Comparison of ENCODE assay signal across 8 cellular contexts in genomic region chr11:88174627-88175003, GRCh38. TPM values are rescaled to one million over a fixed set of nuclear protein-coding genes. Genes with fewer than 3 reads are reported as not detected.
A peak's percentile ranks its signal among the peaks of the same experiment; 100 is the strongest.
DNase-seq lines count a peak whose midpoint lies in the region; ATAC-seq and TF ChIP-seq lines count a peak whose summit lies in the region.

No MANE protein-coding gene starts in this region.

- H3K4me1 ChIP-seq in CD8-positive, alpha-beta memory T cell (ENCODE audit: insufficient read depth, low read length), result no peaks in the 10 kb centered on the region
- H3K4me1 ChIP-seq in esophagus muscularis mucosa, result peaks cover 14 to 19% (median 14%) of the 10 kb centered on the region in 4 donors
- no peaks in the 10 kb centered on the region for H3K4me1 ChIP-seq in testis

- no peaks in the 10 kb centered on the region for H3K36me3 ChIP-seq in CD8-positive, alpha-beta memory T cell (ENCODE audit: insufficient read depth, low read length)
- H3K36me3 ChIP-seq in esophagus muscularis mucosa, result no peaks in the 10 kb centered on the region
- H3K36me3 ChIP-seq in testis (ENCODE audit: low read depth, missing control alignments), result no peaks in the 10 kb centered on the region

- CTCF ChIA-PET in CD8-positive, alpha-beta memory T cell (lab: Charles Lee), result interaction anchor here (0.9 kb wide), 1 partner anchor 374 kb away, joined by 4 read pairs; no protein-coding TSS in a partner anchor

- TF ChIP-seq CTCF in esophagus muscularis mucosa (IDR thresholded peaks at IDR 0.05) (no peak), testis (IDR thresholded peaks at IDR 0.05) (no peak)

- H3K9me3 ChIP-seq in CD8-positive, alpha-beta memory T cell (ENCODE audit: low read length), result no peaks in the 10 kb centered on the region
- no peaks in the 10 kb centered on the region for H3K9me3 ChIP-seq in esophagus muscularis mucosa
- no peaks in the 10 kb centered on the region for H3K9me3 ChIP-seq in testis

- H3K4me3 Mint-ChIP-seq in CD8-positive, alpha-beta memory T cell, result peak overlapping the region; percentile 79 to 89 (median 83)
- H3K4me3 Mint-ChIP-seq in naive B cell, result peak overlapping the region in 7 of 8 donors; percentile 42 to 80 (median 74)

- POLR2A ChIA-PET in CD8-positive, alpha-beta memory T cell (lab: Charles Lee), result no interaction called here

- 7% methylated on average over 11 of the region's 12 CpGs for WGBS in esophagus muscularis mucosa
- 0 to 2% methylated on average over 9 to 12 of the region's 12 CpGs for WGBS in testis, 2 donors

- intact Hi-C loops in esophagus muscularis mucosa (cut with DNase I), result no loop called here
- intact Hi-C loops in testis (cut with DNase I; ENCODE audit: low total_unique reads), result no loop called here

- DNase-seq in CD8-positive, alpha-beta memory T cell, result peak in 3 of 5 donors; percentile 8 to 23 (median 10)
- DNase-seq in activated CD8-positive, alpha-beta memory T cell treated with anti-CD3 and anti-CD28 coated beads for 48 hours (ENCODE audit: low read depth in 2 of 3, low spot score in 2 of 3), result peak; percentile 35 to 44 (median 43)
- DNase-seq in esophagus muscularis mucosa (ENCODE audit: extremely low spot score) (no peak), naive B cell (no peak), testis (peak; percentile 68), cerebellum (ENCODE audit: low spot score) (no peak)

- H3K27me3 ChIP-seq in CD8-positive, alpha-beta memory T cell (ENCODE audit: insufficient read depth, low read length, poor library complexity, severe bottlenecking), result no peaks in the 10 kb centered on the region
- peaks cover 0 to 4% (median 0%) of the 10 kb centered on the region in 4 donors for H3K27me3 ChIP-seq in esophagus muscularis mucosa
- H3K27me3 ChIP-seq in testis, result no peaks in the 10 kb centered on the region

- H3K27ac ChIP-seq in CD8-positive, alpha-beta memory T cell (ENCODE audit: low read depth, low read length), result no peak overlapping the region
- peak overlapping the region; percentile 19 to 48 (median 26) for H3K27ac ChIP-seq in esophagus muscularis mucosa (replicated peaks in 1 of 4)
- H3K27ac ChIP-seq in testis, result peak overlapping the region in 1 of 2 donors; percentile 17

- peak overlapping the region; percentile 32 for H3K4me3 ChIP-seq in CD8-positive, alpha-beta memory T cell (ENCODE audit: low read length)
- H3K4me3 ChIP-seq in esophagus muscularis mucosa (peak overlapping the region; percentile 54 to 64 (median 54)), testis (peak overlapping the region; percentile 49 to 63)

- peaks cover 4 to 5% of the 10 kb centered on the region in 2 donors for H3K27me3 Mint-ChIP-seq in CD8-positive, alpha-beta memory T cell
- peaks cover 0 to 15% (median 13%) of the 10 kb centered on the region in 3 donors for H3K27me3 Mint-ChIP-seq in naive B cell

- TF ChIP-seq POLR2A in esophagus muscularis mucosa (IDR thresholded peaks at IDR 0.05; ENCODE audit: low read depth), result no peak
- TF ChIP-seq POLR2A in testis (IDR thresholded peaks at IDR 0.05), result no peak

- H3K27ac Mint-ChIP-seq in CD8-positive, alpha-beta memory T cell, result peak overlapping the region in 6 of 8 donors; percentile 5 to 87 (median 66)
- peak overlapping the region in 1 of 6 donors; percentile 44 for H3K27ac Mint-ChIP-seq in naive B cell

- H3K4me1 Mint-ChIP-seq in CD8-positive, alpha-beta memory T cell, result peaks cover 27 to 36% (median 29%) of the 10 kb centered on the region in 3 donors
- peaks cover 0 to 17% (median 4%) of the 10 kb centered on the region in 3 donors for H3K4me1 Mint-ChIP-seq in naive B cell

- H3K9me3 Mint-ChIP-seq in CD8-positive, alpha-beta memory T cell, result no peaks in the 10 kb centered on the region
- H3K9me3 Mint-ChIP-seq in naive B cell, result no peaks in the 10 kb centered on the region

- ATAC-seq in GM19438 (IDR thresholded peaks at IDR 0.05; ENCODE audit: low read depth, unreplicated experiment) (peak; percentile 41), HG03521 (IDR thresholded peaks at IDR 0.05; ENCODE audit: unreplicated experiment) (peak; percentile 45), naive B cell (ENCODE audit: low read depth in 2 of 2) (peak; percentile 28 to 40)

- no peak for TF ChIP-seq EP300 in esophagus muscularis mucosa (IDR thresholded peaks at IDR 0.05)

- no peaks in the 10 kb centered on the region for H3K36me3 Mint-ChIP-seq in CD8-positive, alpha-beta memory T cell
- H3K36me3 Mint-ChIP-seq in naive B cell, result no peaks in the 10 kb centered on the region

RNA-seq across cellular contexts. Expression of gene RAB38, which starts 0.6 kb away (rescaled TPM):
- 1 to 10 TPM; 3.1 to 3.7 TPM for total RNA-seq in CD8-positive, alpha-beta memory T cell
- 2.1 TPM for polyA plus RNA-seq in CD8-positive, alpha-beta memory T cell
- total RNA-seq in esophagus muscularis mucosa (1 to 10 TPM in 1 of 4 donors, under 1 TPM in 3; 0.75 to 2.1 (median 0.80) TPM), testis (1 to 10 TPM; 3.9 to 5.9 TPM), cerebellum (2.2 TPM)
- polyA plus RNA-seq in naive B cell (ENCODE audit: low read depth in 6 of 6) (under 1 TPM in 1 of 6 donors, not detected in 5; 0.20 TPM), testis (ENCODE audit: insufficient read depth, low read depth, low replicate concordance) (5.5 TPM)

Comparison
In these comparisons a context has a peak if more than half of its experiments do, and no peak if none do; other contexts are left out.
1. DNase-seq: peak in CD8-positive, alpha-beta memory T cell (3 of 5), activated CD8-positive, alpha-beta memory T cell treated with anti-CD3 and anti-CD28 coated beads for 48 hours (3 of 3) and testis (single experiment); none in esophagus muscularis mucosa (single experiment), naive B cell (single experiment) and cerebellum (single experiment).
2. Peak in every context shown above with its lines, with median percentiles within 50 percentile points of each other: H3K4me3 ChIP-seq and ATAC-seq.